Comparison of ENCODE assay signal across 3 cellular contexts in the genomic region with DNA sequence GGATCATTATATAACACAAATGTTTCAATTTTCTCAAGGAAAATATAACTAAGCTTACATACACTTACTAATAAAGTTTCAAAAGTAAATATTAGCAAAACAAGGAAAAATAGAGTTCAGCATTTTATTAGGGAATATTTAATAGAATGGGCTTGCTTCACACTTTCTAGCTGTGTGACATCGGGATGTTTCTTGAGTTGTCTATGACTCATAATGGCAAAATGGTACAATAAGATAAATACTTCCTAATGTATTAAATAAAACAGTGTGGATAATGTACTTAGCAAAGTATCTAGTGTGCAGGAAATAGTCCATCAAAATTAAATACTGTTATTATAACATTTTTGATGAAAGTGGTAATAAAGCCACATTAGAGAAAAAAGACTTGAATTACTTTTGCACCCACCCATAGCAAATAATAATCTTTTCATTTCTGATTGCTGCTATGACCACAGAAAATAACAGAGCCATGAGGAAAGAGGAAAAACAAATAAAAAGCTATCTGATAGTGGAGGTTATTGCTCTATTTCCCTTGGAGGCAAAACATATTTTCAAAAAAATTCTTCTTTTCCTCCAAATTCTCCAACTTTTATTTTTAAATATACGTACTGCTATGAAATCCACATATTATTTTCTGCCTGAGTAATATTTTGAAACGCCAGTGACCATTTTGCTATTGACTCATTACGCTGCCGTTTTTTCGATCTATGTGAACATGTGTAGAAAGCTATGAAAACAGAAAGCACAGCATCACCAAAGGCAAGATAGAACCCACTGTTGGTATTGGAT.
A peak's percentile ranks its signal among the peaks of the same experiment; 100 is the strongest.
TF ChIP-seq lines count a peak whose summit lies in the region.

No MANE protein-coding gene starts in this region.

TF ChIP-seq in SK-N-SH, 30 proteins besides CTCF, POLR2A, EP300 and RAD21:
- TF ChIP-seq FOSL2 (IDR thresholded peaks at IDR 0.05; ENCODE audit: borderline replicate concordance, low read depth) (0 out of 2 replicates have a peak, but pooled peaks have one; percentile 2), RFX5 (IDR thresholded peaks at IDR 0.05; ENCODE audit: low read length) (no peak), JUND (IDR thresholded peaks at IDR 0.05) (no peak), TAF1 (IDR thresholded peaks at IDR 0.05; ENCODE audit: borderline replicate concordance, low read depth, low read length) (no peak)
- TF ChIP-seq, protein P1, sequence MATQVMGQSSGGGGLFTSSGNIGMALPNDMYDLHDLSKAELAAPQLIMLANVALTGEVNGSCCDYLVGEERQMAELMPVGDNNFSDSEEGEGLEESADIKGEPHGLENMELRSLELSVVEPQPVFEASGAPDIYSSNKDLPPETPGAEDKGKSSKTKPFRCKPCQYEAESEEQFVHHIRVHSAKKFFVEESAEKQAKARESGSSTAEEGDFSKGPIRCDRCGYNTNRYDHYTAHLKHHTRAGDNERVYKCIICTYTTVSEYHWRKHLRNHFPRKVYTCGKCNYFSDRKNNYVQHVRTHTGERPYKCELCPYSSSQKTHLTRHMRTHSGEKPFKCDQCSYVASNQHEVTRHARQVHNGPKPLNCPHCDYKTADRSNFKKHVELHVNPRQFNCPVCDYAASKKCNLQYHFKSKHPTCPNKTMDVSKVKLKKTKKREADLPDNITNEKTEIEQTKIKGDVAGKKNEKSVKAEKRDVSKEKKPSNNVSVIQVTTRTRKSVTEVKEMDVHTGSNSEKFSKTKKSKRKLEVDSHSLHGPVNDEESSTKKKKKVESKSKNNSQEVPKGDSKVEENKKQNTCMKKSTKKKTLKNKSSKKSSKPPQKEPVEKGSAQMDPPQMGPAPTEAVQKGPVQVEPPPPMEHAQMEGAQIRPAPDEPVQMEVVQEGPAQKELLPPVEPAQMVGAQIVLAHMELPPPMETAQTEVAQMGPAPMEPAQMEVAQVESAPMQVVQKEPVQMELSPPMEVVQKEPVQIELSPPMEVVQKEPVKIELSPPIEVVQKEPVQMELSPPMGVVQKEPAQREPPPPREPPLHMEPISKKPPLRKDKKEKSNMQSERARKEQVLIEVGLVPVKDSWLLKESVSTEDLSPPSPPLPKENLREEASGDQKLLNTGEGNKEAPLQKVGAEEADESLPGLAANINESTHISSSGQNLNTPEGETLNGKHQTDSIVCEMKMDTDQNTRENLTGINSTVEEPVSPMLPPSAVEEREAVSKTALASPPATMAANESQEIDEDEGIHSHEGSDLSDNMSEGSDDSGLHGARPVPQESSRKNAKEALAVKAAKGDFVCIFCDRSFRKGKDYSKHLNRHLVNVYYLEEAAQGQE (IDR thresholded peaks at IDR 0.05; ENCODE audit: low read depth, low read length): no peak
- TF ChIP-seq, protein P2, sequence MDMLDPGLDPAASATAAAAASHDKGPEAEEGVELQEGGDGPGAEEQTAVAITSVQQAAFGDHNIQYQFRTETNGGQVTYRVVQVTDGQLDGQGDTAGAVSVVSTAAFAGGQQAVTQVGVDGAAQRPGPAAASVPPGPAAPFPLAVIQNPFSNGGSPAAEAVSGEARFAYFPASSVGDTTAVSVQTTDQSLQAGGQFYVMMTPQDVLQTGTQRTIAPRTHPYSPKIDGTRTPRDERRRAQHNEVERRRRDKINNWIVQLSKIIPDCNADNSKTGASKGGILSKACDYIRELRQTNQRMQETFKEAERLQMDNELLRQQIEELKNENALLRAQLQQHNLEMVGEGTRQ (IDR thresholded peaks at IDR 0.05; ENCODE audit: borderline replicate concordance, low read depth, low read length): no peak
TF ChIP-seq in SK-N-SH: peak in this region for 1.

TF ChIP-seq in SK-N-SH treated with all-trans-retinoic acid at 6 μM for 48 hours, 23 proteins besides CTCF, POLR2A, EP300 and RAD21:
- TF ChIP-seq ZC3H10 (CRISPR knock-in tag; IDR thresholded peaks at IDR 0.05) (no peak), PPARA (CRISPR knock-in tag; IDR thresholded peaks at IDR 0.05; ENCODE audit: borderline replicate concordance) (no peak), OSR1 (CRISPR knock-in tag; IDR thresholded peaks at IDR 0.05) (no peak), ZNF8 (CRISPR knock-in tag; IDR thresholded peaks at IDR 0.05) (no peak), RARB (CRISPR knock-in tag; IDR thresholded peaks at IDR 0.05) (no peak), TOX (CRISPR knock-in tag; IDR thresholded peaks at IDR 0.05; ENCODE audit: borderline replicate concordance) (no peak), ESRRG (CRISPR knock-in tag; IDR thresholded peaks at IDR 0.05) (no peak), GLIS3 (CRISPR knock-in tag; IDR thresholded peaks at IDR 0.05) (no peak), TCF4 (CRISPR knock-in tag; IDR thresholded peaks at IDR 0.05; ENCODE audit: borderline replicate concordance) (no peak)
- TF ChIP-seq, protein P3, sequence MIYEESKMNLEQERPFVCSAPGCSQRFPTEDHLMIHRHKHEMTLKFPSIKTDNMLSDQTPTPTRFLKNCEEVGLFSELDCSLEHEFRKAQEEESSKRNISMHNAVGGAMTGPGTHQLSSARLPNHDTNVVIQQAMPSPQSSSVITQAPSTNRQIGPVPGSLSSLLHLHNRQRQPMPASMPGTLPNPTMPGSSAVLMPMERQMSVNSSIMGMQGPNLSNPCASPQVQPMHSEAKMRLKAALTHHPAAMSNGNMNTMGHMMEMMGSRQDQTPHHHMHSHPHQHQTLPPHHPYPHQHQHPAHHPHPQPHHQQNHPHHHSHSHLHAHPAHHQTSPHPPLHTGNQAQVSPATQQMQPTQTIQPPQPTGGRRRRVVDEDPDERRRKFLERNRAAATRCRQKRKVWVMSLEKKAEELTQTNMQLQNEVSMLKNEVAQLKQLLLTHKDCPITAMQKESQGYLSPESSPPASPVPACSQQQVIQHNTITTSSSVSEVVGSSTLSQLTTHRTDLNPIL (CRISPR knock-in tag; IDR thresholded peaks at IDR 0.05; ENCODE audit: low read depth): no peak

TF ChIP-seq in WTC11, 78 proteins besides CTCF, POLR2A, EP300 and RAD21:
- TF ChIP-seq SOX15 (CRISPR knock-in tag; IDR thresholded peaks at IDR 0.05) (no peak), NFATC4 (CRISPR knock-in tag; IDR thresholded peaks at IDR 0.05) (no peak), CDX4 (CRISPR knock-in tag; IDR thresholded peaks at IDR 0.05; ENCODE audit: borderline replicate concordance) (no peak), ATF6 (CRISPR knock-in tag; IDR thresholded peaks at IDR 0.05) (no peak), NFE2L1 (CRISPR knock-in tag; IDR thresholded peaks at IDR 0.05) (no peak), ZMAT4 (CRISPR knock-in tag; IDR thresholded peaks at IDR 0.05) (no peak), CREB1 (CRISPR knock-in tag; IDR thresholded peaks at IDR 0.05) (no peak), OVOL2 (CRISPR knock-in tag; IDR thresholded peaks at IDR 0.05; ENCODE audit: borderline replicate concordance) (no peak), TEAD4 (CRISPR knock-in tag; IDR thresholded peaks at IDR 0.05) (no peak), ZNF396 (CRISPR knock-in tag; IDR thresholded peaks at IDR 0.05; ENCODE audit: borderline replicate concordance) (no peak), ZNF219 (CRISPR knock-in tag; IDR thresholded peaks at IDR 0.05; ENCODE audit: borderline replicate concordance) (no peak), NR3C1 (CRISPR knock-in tag; conservative IDR thresholded peaks at IDR 0.05; ENCODE audit: low read depth) (no peak), ELF4 (CRISPR knock-in tag; IDR thresholded peaks at IDR 0.05; ENCODE audit: low read depth) (no peak)
- TF ChIP-seq, protein P4, sequence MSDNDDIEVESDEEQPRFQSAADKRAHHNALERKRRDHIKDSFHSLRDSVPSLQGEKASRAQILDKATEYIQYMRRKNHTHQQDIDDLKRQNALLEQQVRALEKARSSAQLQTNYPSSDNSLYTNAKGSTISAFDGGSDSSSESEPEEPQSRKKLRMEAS (CRISPR knock-in tag; IDR thresholded peaks at IDR 0.05): no peak
- TF ChIP-seq, protein P5, sequence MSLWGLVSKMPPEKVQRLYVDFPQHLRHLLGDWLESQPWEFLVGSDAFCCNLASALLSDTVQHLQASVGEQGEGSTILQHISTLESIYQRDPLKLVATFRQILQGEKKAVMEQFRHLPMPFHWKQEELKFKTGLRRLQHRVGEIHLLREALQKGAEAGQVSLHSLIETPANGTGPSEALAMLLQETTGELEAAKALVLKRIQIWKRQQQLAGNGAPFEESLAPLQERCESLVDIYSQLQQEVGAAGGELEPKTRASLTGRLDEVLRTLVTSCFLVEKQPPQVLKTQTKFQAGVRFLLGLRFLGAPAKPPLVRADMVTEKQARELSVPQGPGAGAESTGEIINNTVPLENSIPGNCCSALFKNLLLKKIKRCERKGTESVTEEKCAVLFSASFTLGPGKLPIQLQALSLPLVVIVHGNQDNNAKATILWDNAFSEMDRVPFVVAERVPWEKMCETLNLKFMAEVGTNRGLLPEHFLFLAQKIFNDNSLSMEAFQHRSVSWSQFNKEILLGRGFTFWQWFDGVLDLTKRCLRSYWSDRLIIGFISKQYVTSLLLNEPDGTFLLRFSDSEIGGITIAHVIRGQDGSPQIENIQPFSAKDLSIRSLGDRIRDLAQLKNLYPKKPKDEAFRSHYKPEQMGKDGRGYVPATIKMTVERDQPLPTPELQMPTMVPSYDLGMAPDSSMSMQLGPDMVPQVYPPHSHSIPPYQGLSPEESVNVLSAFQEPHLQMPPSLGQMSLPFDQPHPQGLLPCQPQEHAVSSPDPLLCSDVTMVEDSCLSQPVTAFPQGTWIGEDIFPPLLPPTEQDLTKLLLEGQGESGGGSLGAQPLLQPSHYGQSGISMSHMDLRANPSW (CRISPR knock-in tag; conservative IDR thresholded peaks at IDR 0.05; ENCODE audit: low read depth): no peak
